In the genomic region with DNA sequence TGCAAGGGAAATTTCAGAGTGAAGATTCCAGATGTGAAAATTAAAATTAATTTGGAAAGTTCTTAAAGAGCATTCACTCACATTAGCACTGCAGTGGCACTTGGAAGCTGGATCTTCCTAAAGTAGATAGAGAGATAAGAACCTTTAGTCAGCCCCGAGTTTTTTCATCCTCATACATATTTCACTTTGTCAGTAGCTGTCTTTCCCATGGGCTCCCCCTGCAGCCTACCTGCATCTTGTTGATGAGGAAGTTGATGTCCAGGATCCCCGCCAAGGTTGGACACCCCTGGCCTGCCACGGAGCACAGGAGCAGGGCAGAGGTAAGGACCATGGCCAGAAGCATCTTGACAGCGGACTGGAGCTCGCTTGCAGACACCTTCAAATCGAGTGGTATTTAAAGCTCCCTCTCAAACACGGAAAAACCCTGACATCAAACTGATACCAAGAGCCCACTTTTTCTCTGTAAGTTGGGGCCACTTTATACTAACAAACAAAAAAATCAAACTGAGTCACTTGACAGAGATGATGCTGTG, we compare ENCODE assay signal across 20 cellular contexts. TPM values are rescaled to one million over a fixed set of nuclear protein-coding genes. Genes with fewer than 3 reads are reported as not detected.
DNase-seq lines count a peak whose midpoint lies in the region; ATAC-seq, FAIRE-seq and TF ChIP-seq lines count a peak whose summit lies in the region.
"Had no signal": no experiment of that assay in that cellular context is flagged by ENCODE, and none has a peak within 500 bp of the region (broad histone marks: within the 10 kb centered on the region; RNA-seq: fewer than 3 reads in every experiment).

A gene (minus strand): TSS at position 368 of the 533 bp plus-strand sequence. CDS start 25 bp downstream, at position 343.

- no peaks in the 10 kb centered on the region for H3K9me1 ChIP-seq in K562 (ENCODE audit: control insufficient read depth, insufficient read depth, low read length)

- H3K9ac ChIP-seq in K562 (ENCODE audit: insufficient read depth in 1 of 2, low read depth in 2 of 2, low read length in 2 of 2) = no peak within 1 kb of the TSS
- H3K9ac ChIP-seq: GM23248, KMS-11 had no signal

- no peak within 1 kb of the TSS for H3K4me3 ChIP-seq in right atrium auricular region
- no peak within 1 kb of the TSS for H3K4me3 ChIP-seq in left ventricle myocardium inferior
- no peak within 1 kb of the TSS for H3K4me3 ChIP-seq in K562
- no peak within 1 kb of the TSS for H3K4me3 ChIP-seq in foreskin fibroblast (ENCODE audit: low read depth in 1 of 2, low read length in 2 of 2)
- H3K4me3 ChIP-seq: GM23248, SJCRH30 had no signal

- CTCF ChIA-PET in K562 (lab: Yijun Ruan, JAX; ENCODE audit: low intra/inter-chr PET ratio) = no interaction called here

- TF ChIP-seq EP300 in Ishikawa (IDR thresholded peaks at IDR 0.05; ENCODE audit: borderline replicate concordance) (no peak), K562 (IDR thresholded peaks at IDR 0.05; ENCODE audit: low read length) (no peak)

- TF ChIP-seq CTCF in right atrium auricular region (IDR thresholded peaks at IDR 0.05) (no peak), left ventricle myocardium inferior (IDR thresholded peaks at IDR 0.05; ENCODE audit: borderline replicate concordance) (no peak), K562 (IDR thresholded peaks at IDR 0.05 in 2 of 3, conservative IDR thresholded peaks at IDR 0.05 in 1 of 3; ENCODE audit: insufficient read depth in 2 of 3, low read depth in 1 of 3, low read length in 3 of 3) (no peak), foreskin fibroblast (IDR thresholded peaks at IDR 0.05; ENCODE audit: low read depth, low read length) (no peak)

- no peak for TF ChIP-seq RAD21 in Ishikawa (IDR thresholded peaks at IDR 0.05; ENCODE audit: low read depth)
- no peak for TF ChIP-seq RAD21 in K562 (CRISPR knock-in tag; conservative IDR thresholded peaks at IDR 0.05 in 1 of 2, IDR thresholded peaks at IDR 0.05 in 1 of 2)

- no peak for ATAC-seq in K562
- ATAC-seq: Panc1 had no signal

- H4K20me1 ChIP-seq in K562 (replicated peaks; ENCODE audit: control insufficient read depth, insufficient read depth, low read length) = no peaks in the 10 kb centered on the region

- POLR2A ChIA-PET in K562 (lab: Yijun Ruan, JAX) = no interaction called here

- in situ Hi-C loops in K562 (cut with MboI) = no loop called here

- H3K27ac ChIP-seq in right atrium auricular region (no peak within 1 kb of the TSS), left ventricle myocardium inferior (replicated peaks) (no peak within 1 kb of the TSS), K562 (ENCODE audit: extremely low read depth, low read depth, low read length) (no peak within 1 kb of the TSS)
- H3K27ac ChIP-seq: GM23248, KMS-11, SJCRH30 had no signal

- no peak within 1 kb of the TSS for H3K4me2 ChIP-seq in K562 (ENCODE audit: insufficient read depth, low read length)
- H3K4me2 ChIP-seq: KMS-11 had no signal

- WGBS in K562 (ENCODE audit: insufficient coverage, low coverage, missing lambda C conversion rate) = 0% methylated on average over 7 of the region's 7 CpGs

- H3K27me3 ChIP-seq in right atrium auricular region (no peaks in the 10 kb centered on the region), left ventricle myocardium inferior (ENCODE audit: low read depth) (peaks cover 58% of the 10 kb centered on the region), K562 (ENCODE audit: control insufficient read depth in 2 of 2, insufficient read depth in 2 of 2, low read length in 2 of 2) (peaks cover 0 to 23% of the 10 kb centered on the region in 2 experiments; a peak in 3 of 5 replicates)
- H3K27me3 ChIP-seq: SJCRH30 had no signal

- BruUV-seq in K562 (replicated peaks; lab: Mats Ljungman, UMichigan) = no TSS peak

- no peak for TF ChIP-seq POLR2A in K562 (conservative IDR thresholded peaks at IDR 0.05)

- peak; percentile 56 for DNase-seq in right atrium auricular region (ENCODE audit: low spot score)
- no peak for DNase-seq in left ventricle myocardium inferior
- DNase-seq in K562 (ENCODE audit: extremely low read depth in 1 of 4, low spot score in 3 of 4) = no peak
- DNase-seq in foreskin fibroblast = no peak
- no peak for DNase-seq in A172 (ENCODE audit: low spot score)
- DNase-seq in HuH-7.5 (ENCODE audit: low spot score) = no peak
- DNase-seq: DMS153, GDM1, GM23248, HCEC 1CT, MV-4-11, NCI-H187, NCI-H524 treated with DMSO at 0.1 percent for 48 hours, SJCRH30 had no signal

- H3K79me2 ChIP-seq in K562 (ENCODE audit: control insufficient read depth, insufficient read depth, low read length) = no peaks in the 10 kb centered on the region

- no peak within 1 kb of the TSS for H2AFZ ChIP-seq in K562 (ENCODE audit: low read depth, low read length)
- H2AFZ ChIP-seq: GM23248 had no signal

- H3K4me1 ChIP-seq in right atrium auricular region = peaks cover 0 to 6% of the 10 kb centered on the region in 2 donors
- H3K4me1 ChIP-seq in left ventricle myocardium inferior = peaks cover 14% of the 10 kb centered on the region
- peaks cover 0 to 4% of the 10 kb centered on the region in 2 experiments; a peak in 1 of 5 replicates for H3K4me1 ChIP-seq in K562 (replicated peaks in 1 of 2; ENCODE audit: control insufficient read depth in 2 of 2, insufficient read depth in 2 of 2, low read length in 2 of 2)

- intact Hi-C loops in left ventricle myocardium inferior (cut with micrococcal nuclease) = no loop called here
- intact Hi-C loops in K562 (cut with micrococcal nuclease) = no loop called here

- H3K36me3 ChIP-seq in right atrium auricular region = no peaks in the 10 kb centered on the region
- no peaks in the 10 kb centered on the region for H3K36me3 ChIP-seq in left ventricle myocardium inferior
- no peaks in the 10 kb centered on the region for H3K36me3 ChIP-seq in K562 (ENCODE audit: control insufficient read depth, insufficient read depth, low read length)
- H3K36me3 ChIP-seq: SJCRH30 had no signal

- no peak for FAIRE-seq in K562 (lab: Jason Lieb, UNC)

- H3K9me3 ChIP-seq in right atrium auricular region = no peaks in the 10 kb centered on the region
- peaks cover 5% of the 10 kb centered on the region for H3K9me3 ChIP-seq in left ventricle myocardium inferior (replicated peaks)
- H3K9me3 ChIP-seq in K562 (replicated peaks; ENCODE audit: control insufficient read depth, insufficient read depth, low read depth, low read length) = no peaks in the 10 kb centered on the region
- H3K9me3 ChIP-seq: SJCRH30 had no signal

TF ChIP-seq in Ishikawa, 13 proteins besides CTCF, POLR2A, EP300 and RAD21 (continues in another document):
- no peak for TF ChIP-seq CEBPB (IDR thresholded peaks at IDR 0.05)

TF ChIP-seq in K562, 482 proteins besides CTCF, POLR2A, EP300 and RAD21:
- TF ChIP-seq BDP1 (IDR thresholded peaks at IDR 0.05; ENCODE audit: insufficient read depth, insufficient read length) (no peak), MEIS2 (IDR thresholded peaks at IDR 0.05; ENCODE audit: partially characterized antibody) (peak; percentile 19)

RNA-seq across cellular contexts. Expression of the gene that starts here (rescaled TPM):
- total RNA-seq in right atrium auricular region = not detected
- total RNA-seq in left ventricle myocardium inferior = not detected
- total RNA-seq in K562 (2011; cell fraction: chromatin; rRNA removed; ENCODE audit: low replicate concordance) = not detected in 2 replicates
- not detected in 2 replicates for total RNA-seq in K562 (2011; cell fraction: nucleolus; rRNA removed)
- total RNA-seq in K562 (2011; cell fraction: nucleoplasm; rRNA removed) = not detected in 2 replicates
- not detected in 2 replicates for total RNA-seq in K562 (2014; rRNA removed)
- not detected in 2 replicates for total RNA-seq in K562 (2014; rRNA removed; fragmentation: Illumina TruSeq; extraction: Trizol)
- not detected in 2 replicates for total RNA-seq in K562 (2015; rRNA removed; fragmentation: Illumina TruSeq; extraction: Trizol)
- not detected in 2 replicates for total RNA-seq in K562 (2021)
- not detected in 2 replicates for polyA plus RNA-seq in K562 (2011; rRNA removed)
- not detected in 2 replicates for polyA plus RNA-seq in K562 (2011; cell fraction: cytosol; rRNA removed)
- not detected in 2 replicates for polyA plus RNA-seq in K562 (2011; cell fraction: nucleus; rRNA removed)
- not detected in 2 replicates for polyA plus RNA-seq in K562 (2012)
- polyA plus RNA-seq in K562 (2014; fragmentation: Illumina TruSeq; extraction: Trizol) = not detected in 2 replicates
- polyA plus RNA-seq in K562 (2014; fragmentation: Nextera tagmentation; extraction: Ambion mirVana) = not detected
- not detected in 2 replicates for polyA plus RNA-seq in K562 (2014; rRNA removed)
- not detected in 2 replicates for polyA minus RNA-seq in K562 (2011; rRNA and poly(A)+ RNA removed)
- not detected in 2 replicates for polyA minus RNA-seq in K562 (2011; cell fraction: cytosol; rRNA and poly(A)+ RNA removed)
- not detected in 2 replicates for polyA minus RNA-seq in K562 (2011; cell fraction: nucleus; rRNA and poly(A)+ RNA removed)
- total RNA-seq in A172 (2014; rRNA removed; shearing (Covaris generic)) = not detected in 2 replicates
- total RNA-seq: Daoy, GM23248, SJCRH30 had no signal
- polyA plus RNA-seq: AG04450, CD14-positive monocyte, GM23248 had no signal

Comparison
In these comparisons a context has a peak if more than half of its experiments do, and no peak if none do; other contexts are left out.
1. Peak in DNase-seq in right atrium auricular region; RNA of the gene not detected or under 1 TPM.